In genomic region chr5:77356740-77357139, GRCh38 we compare ENCODE assay signal across 8 cellular contexts.
DNase-seq lines count a peak whose midpoint lies in the region; ATAC-seq and TF ChIP-seq lines count a peak whose summit lies in the region.

No MANE protein-coding gene starts in this region.

- H3K4me3 ChIP-seq in adipocyte (ENCODE audit: low read length), result no peak overlapping the region
- no peak overlapping the region for H3K4me3 ChIP-seq in ovary
- H3K4me3 ChIP-seq in CD8-positive, alpha-beta T cell (ENCODE audit: low read depth, low read length), result no peak overlapping the region

- peak; percentile 89 for ATAC-seq in GM19043 (IDR thresholded peaks at IDR 0.05; ENCODE audit: low read depth, unreplicated experiment)
- ATAC-seq in HG03103 (IDR thresholded peaks at IDR 0.05; ENCODE audit: low read depth, unreplicated experiment), result peak; percentile 74
- no peak for ATAC-seq in CD8-positive, alpha-beta T cell

- H3K4me1 ChIP-seq in adipocyte (ENCODE audit: control insufficient read depth, insufficient read depth, low read length) (peaks cover 15% of the 10 kb centered on the region), ovary (ENCODE audit: insufficient read depth) (peaks cover 1% of the 10 kb centered on the region)
- H3K4me1 ChIP-seq in CD8-positive, alpha-beta T cell (ENCODE audit: insufficient read depth, low read length), result no peaks in the 10 kb centered on the region

- H3K9ac ChIP-seq in adipocyte (ENCODE audit: low read length), result no peak overlapping the region

- H3K36me3 Mint-ChIP-seq in CD8-positive, alpha-beta T cell, result no peaks in the 10 kb centered on the region

- CTCF ChIA-PET in CD8-positive, alpha-beta T cell (lab: Charles Lee), result no interaction called here

- no peak overlapping the region for H3K27ac Mint-ChIP-seq in CD8-positive, alpha-beta T cell

- H3K36me3 ChIP-seq in adipocyte (ENCODE audit: control insufficient read depth, insufficient read depth, low read length, severe bottlenecking) (peaks cover 6% of the 10 kb centered on the region), ovary (no peaks in the 10 kb centered on the region)
- no peaks in the 10 kb centered on the region for H3K36me3 ChIP-seq in CD8-positive, alpha-beta T cell (ENCODE audit: insufficient read depth, low read length)

- WGBS in ovary, 3 donors, result 69 to 93% (median 90%) methylated on average over 3 of the region's 3 CpGs

- no peak overlapping the region for H3K27ac ChIP-seq in ovary
- H3K27ac ChIP-seq in CD8-positive, alpha-beta T cell (ENCODE audit: low read depth, low read length), result no peak overlapping the region

- peak; percentile 46 for DNase-seq in AG09319 (ENCODE audit: extremely low read depth, low read depth)
- peak; percentile 23 for DNase-seq in adipocyte (ENCODE audit: low read depth)
- no peak for DNase-seq in ovary
- DNase-seq in CD8-positive, alpha-beta T cell, result no peak
- DNase-seq in GOT3 (lab: John Stamatoyannopoulos, UW), result no peak
- no peak for DNase-seq in NCI-H1417 (lab: John Stamatoyannopoulos, UW)

- POLR2A ChIA-PET in CD8-positive, alpha-beta T cell (lab: Charles Lee), result no interaction called here

- no peak overlapping the region for H3K4me3 Mint-ChIP-seq in CD8-positive, alpha-beta T cell

- no peak for TF ChIP-seq POLR2A in ovary (IDR thresholded peaks at IDR 0.05)

- TF ChIP-seq CTCF in AG09319 (IDR thresholded peaks at IDR 0.05; ENCODE audit: low read depth, low read length) (no peak), ovary (IDR thresholded peaks at IDR 0.05) (no peak)
- TF ChIP-seq CTCF in CD8-positive, alpha-beta T cell (IDR thresholded peaks at IDR 0.05), result no peak

- no peaks in the 10 kb centered on the region for H3K4me1 Mint-ChIP-seq in CD8-positive, alpha-beta T cell (ENCODE audit: low read depth)

- H3K27me3 ChIP-seq in adipocyte (replicated peaks; ENCODE audit: control insufficient read depth, insufficient read depth, low read length) (no peaks in the 10 kb centered on the region), ovary (no peaks in the 10 kb centered on the region)
- H3K27me3 ChIP-seq in CD8-positive, alpha-beta T cell (ENCODE audit: insufficient read depth, low read length), result no peaks in the 10 kb centered on the region

- intact Hi-C loops in ovary (cut with DNase I), result no loop called here
- intact Hi-C loops in CD8-positive, alpha-beta T cell (cut with DNase I, micrococcal nuclease), result no loop called here

- no peaks in the 10 kb centered on the region for H3K9me3 Mint-ChIP-seq in CD8-positive, alpha-beta T cell

- H3K9me3 ChIP-seq in adipocyte (ENCODE audit: control insufficient read depth, low read length) (no peaks in the 10 kb centered on the region), ovary (no peaks in the 10 kb centered on the region)
- no peaks in the 10 kb centered on the region for H3K9me3 ChIP-seq in CD8-positive, alpha-beta T cell (ENCODE audit: low read length)

- H3K27me3 Mint-ChIP-seq in CD8-positive, alpha-beta T cell (ENCODE audit: low read depth), result peaks cover 2% of the 10 kb centered on the region

- TF ChIP-seq EP300 in ovary (IDR thresholded peaks at IDR 0.05), result no peak

Comparison
In these comparisons a context has a peak if more than half of its experiments do, and no peak if none do; other contexts are left out.
1. DNase-seq: peak in AG09319 (single experiment) and adipocyte (single experiment); none in ovary (0 of 5), CD8-positive, alpha-beta T cell (0 of 7), GOT3 (single experiment) and NCI-H1417 (0 of 3).